Comparison of ENCODE assay signal across 38 cellular contexts in the genomic region with DNA sequence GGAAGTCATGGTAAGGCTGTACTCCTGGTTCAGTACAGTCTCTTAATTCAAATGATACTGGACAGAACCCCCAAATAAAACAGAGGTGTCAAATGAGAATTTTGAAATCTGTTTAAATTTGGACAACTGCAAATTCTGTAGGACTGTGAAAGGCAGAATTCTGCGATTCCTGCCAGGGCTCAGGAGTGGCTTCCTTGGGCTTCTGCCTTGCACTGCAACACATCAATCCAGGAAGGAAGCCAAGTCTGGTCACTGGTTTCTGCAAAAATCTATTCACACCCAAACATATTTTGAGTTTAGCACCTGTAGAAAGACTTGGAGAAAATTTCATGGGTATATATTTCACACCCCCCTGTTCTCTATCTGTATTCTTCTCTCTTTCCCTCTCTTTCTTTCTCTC. TPM values are rescaled to one million over a fixed set of nuclear protein-coding genes. Genes with fewer than 3 reads are reported as not detected.
"Had no signal": no experiment of that assay in that cellular context is flagged by ENCODE, and none has a peak within 500 bp of the region (broad histone marks: within the 10 kb centered on the region; RNA-seq: fewer than 3 reads in every experiment).

No MANE protein-coding gene starts in this region.

- H3K4me3 ChIP-seq: adrenal gland, ascending aorta, body of pancreas, breast epithelium, cardiac muscle cell had no signal

- H3K27me3 ChIP-seq: adrenal gland, ascending aorta, body of pancreas, brain microvascular endothelial cell, breast epithelium, cardiac muscle cell had no signal

- ATAC-seq: activated naive CD4-positive, alpha-beta T cell treated with anti-CD3 and anti-CD28 coated beads, Interleukin-2, amount 50 U/mL, for 72 hours; activated naive CD8-positive, alpha-beta T cell treated with anti-CD3 and anti-CD28 coated beads, Interleukin-2, amount 50 U/mL, for 24 hours; activated T-cell treated with anti-CD3 and anti-CD28 coated beads, Interleukin-2, amount 50 U/mL, for 4 hours; activated T-cell treated with anti-CD3 and anti-CD28 coated beads, Interleukin-2, amount 50 U/mL, for 72 hours; activated T-helper 17 cell treated with anti-CD3 and anti-CD28 coated beads, Interleukin-2, amount 50 U/mL, for 72 hours; body of pancreas had no signal

- H3K36me3 Mint-ChIP-seq: activated naive CD4-positive, alpha-beta T cell treated with anti-CD3 and anti-CD28 coated beads, Interleukin-2, amount 10 ng/mL, durations not matched to agents 7 days and 5 days; activated naive CD4-positive, alpha-beta T cell treated with anti-CD3 and anti-CD28 coated beads, Interleukin-2, amount 50 U/mL, for 24 hours; activated naive CD4-positive, alpha-beta T cell treated with anti-CD3 and anti-CD28 coated beads, Interleukin-2, amount 50 U/mL, for 72 hours; activated naive CD8-positive, alpha-beta T cell; activated naive CD8-positive, alpha-beta T cell treated with anti-CD3 and anti-CD28 coated beads for 36 hours; activated naive CD8-positive, alpha-beta T cell treated with anti-CD3 and anti-CD28 coated beads, Interleukin-2, amount 10 ng/mL, durations not matched to agents 7 days and 5 days; brain had no signal

- H3K27ac ChIP-seq: adrenal gland, ascending aorta, body of pancreas, brain microvascular endothelial cell, breast epithelium, cardiac muscle cell had no signal

- H3K27me3 Mint-ChIP-seq: activated naive CD4-positive, alpha-beta T cell treated with anti-CD3 and anti-CD28 coated beads, Interleukin-2, amount 10 ng/mL, durations not matched to agents 7 days and 5 days had no signal

- H3K9me3 Mint-ChIP-seq: activated naive CD4-positive, alpha-beta T cell treated with anti-CD3 and anti-CD28 coated beads for 36 hours; activated naive CD4-positive, alpha-beta T cell treated with anti-CD3 and anti-CD28 coated beads, Interleukin-2, amount 10 ng/mL, durations not matched to agents 7 days and 5 days; activated naive CD4-positive, alpha-beta T cell treated with anti-CD3 and anti-CD28 coated beads, Interleukin-2, amount 50 U/mL, for 24 hours; activated naive CD4-positive, alpha-beta T cell treated with anti-CD3 and anti-CD28 coated beads, Interleukin-2, amount 50 U/mL, for 72 hours; activated naive CD8-positive, alpha-beta T cell treated with anti-CD3 and anti-CD28 coated beads for 36 hours; activated naive CD8-positive, alpha-beta T cell treated with anti-CD3 and anti-CD28 coated beads, Interleukin-2, amount 10 ng/mL, durations not matched to agents 7 days and 5 days; activated naive CD8-positive, alpha-beta T cell treated with anti-CD3 and anti-CD28 coated beads, Interleukin-2, amount 50 U/mL, for 24 hours; activated T-cell treated with anti-CD3 and anti-CD28 coated beads, Interleukin-2, amount 50 U/mL, for 24 hours; activated T-cell treated with anti-CD3 and anti-CD28 coated beads, Interleukin-2, amount 50 U/mL, for 4 hours; activated T-cell treated with anti-CD3 and anti-CD28 coated beads, Interleukin-2, amount 50 U/mL, for 72 hours; activated T-helper 1 cell treated with anti-CD3 and anti-CD28 coated beads, Interleukin-12 subunit alpha, Interleukin-12 subunit beta, Interleukin-2, Interleukin-4 antibody, amounts not matched to agents 30 ng/mL and 10 ng/mL and 1 ng/mL, durations not matched to agents 14 hours and 24 hours and 36 hours; activated T-helper 17 cell treated with anti-CD3 and anti-CD28 coated beads, Interleukin-2, amount 50 U/mL, for 72 hours; activated T-helper 2 cell treated with anti-CD3 and anti-CD28 coated beads, Interferon-gamma antibody, Interleukin-2, Interleukin-4, amounts not matched to agents 10 μg/mL and 5 μg/mL and 100 μg/mL, durations not matched to agents 14 hours and 24 hours and 36 hours; brain; central memory CD8-positive, alpha-beta T cell had no signal

- H3K4me3 Mint-ChIP-seq: activated naive CD4-positive, alpha-beta T cell treated with anti-CD3 and anti-CD28 coated beads for 36 hours; activated naive CD4-positive, alpha-beta T cell treated with anti-CD3 and anti-CD28 coated beads, Interleukin-2, amount 10 ng/mL, durations not matched to agents 7 days and 5 days; activated naive CD4-positive, alpha-beta T cell treated with anti-CD3 and anti-CD28 coated beads, Interleukin-2, amount 50 U/mL, for 24 hours; activated naive CD8-positive, alpha-beta T cell; activated naive CD8-positive, alpha-beta T cell treated with anti-CD3 and anti-CD28 coated beads for 36 hours; activated naive CD8-positive, alpha-beta T cell treated with anti-CD3 and anti-CD28 coated beads, Interleukin-2, amount 10 ng/mL, durations not matched to agents 7 days and 5 days; activated naive CD8-positive, alpha-beta T cell treated with anti-CD3 and anti-CD28 coated beads, Interleukin-2, amount 50 U/mL, for 24 hours; activated T-cell treated with anti-CD3 and anti-CD28 coated beads, Interleukin-2, amount 50 U/mL, for 24 hours; activated T-cell treated with anti-CD3 and anti-CD28 coated beads, Interleukin-2, amount 50 U/mL, for 4 hours; activated T-cell treated with anti-CD3 and anti-CD28 coated beads, Interleukin-2, amount 50 U/mL, for 72 hours; activated T-helper 1 cell treated with anti-CD3 and anti-CD28 coated beads, Interleukin-12 subunit alpha, Interleukin-12 subunit beta, Interleukin-2, Interleukin-4 antibody, amounts not matched to agents 30 ng/mL and 10 ng/mL and 1 ng/mL, durations not matched to agents 14 hours and 24 hours and 36 hours; activated T-helper 17 cell treated with anti-CD3 and anti-CD28 coated beads, Interleukin-2, amount 50 U/mL, for 72 hours; brain; central memory CD8-positive, alpha-beta T cell had no signal

- H3K36me3 ChIP-seq: adrenal gland, ascending aorta, brain microvascular endothelial cell, breast epithelium, cardiac muscle cell had no signal

- H3K4me1 ChIP-seq: adrenal gland, body of pancreas, breast epithelium had no signal

- H3K27ac Mint-ChIP-seq: activated naive CD4-positive, alpha-beta T cell treated with anti-CD3 and anti-CD28 coated beads for 36 hours; activated naive CD4-positive, alpha-beta T cell treated with anti-CD3 and anti-CD28 coated beads, Interleukin-2, amount 10 ng/mL, durations not matched to agents 7 days and 5 days; activated naive CD4-positive, alpha-beta T cell treated with anti-CD3 and anti-CD28 coated beads, Interleukin-2, amount 50 U/mL, for 24 hours; activated naive CD4-positive, alpha-beta T cell treated with anti-CD3 and anti-CD28 coated beads, Interleukin-2, amount 50 U/mL, for 72 hours; activated naive CD8-positive, alpha-beta T cell; activated naive CD8-positive, alpha-beta T cell treated with anti-CD3 and anti-CD28 coated beads for 36 hours; activated naive CD8-positive, alpha-beta T cell treated with anti-CD3 and anti-CD28 coated beads, Interleukin-2, amount 10 ng/mL, durations not matched to agents 7 days and 5 days; activated naive CD8-positive, alpha-beta T cell treated with anti-CD3 and anti-CD28 coated beads, Interleukin-2, amount 50 U/mL, for 24 hours; activated T-cell treated with anti-CD3 and anti-CD28 coated beads, Interleukin-2, amount 50 U/mL, for 24 hours; activated T-cell treated with anti-CD3 and anti-CD28 coated beads, Interleukin-2, amount 50 U/mL, for 72 hours; activated T-helper 1 cell treated with anti-CD3 and anti-CD28 coated beads, Interleukin-12 subunit alpha, Interleukin-12 subunit beta, Interleukin-2, Interleukin-4 antibody, amounts not matched to agents 30 ng/mL and 10 ng/mL and 1 ng/mL, durations not matched to agents 14 hours and 24 hours and 36 hours; activated T-helper 17 cell treated with anti-CD3 and anti-CD28 coated beads, Interleukin-2, amount 50 U/mL, for 72 hours; activated T-helper 2 cell treated with anti-CD3 and anti-CD28 coated beads, Interferon-gamma antibody, Interleukin-2, Interleukin-4, amounts not matched to agents 10 μg/mL and 5 μg/mL and 100 μg/mL, durations not matched to agents 14 hours and 24 hours and 36 hours; brain had no signal

- H3K4me1 Mint-ChIP-seq: activated naive CD4-positive, alpha-beta T cell treated with anti-CD3 and anti-CD28 coated beads, Interleukin-2, amount 10 ng/mL, durations not matched to agents 7 days and 5 days; activated naive CD4-positive, alpha-beta T cell treated with anti-CD3 and anti-CD28 coated beads, Interleukin-2, amount 50 U/mL, for 24 hours; activated naive CD8-positive, alpha-beta T cell treated with anti-CD3 and anti-CD28 coated beads for 36 hours; activated naive CD8-positive, alpha-beta T cell treated with anti-CD3 and anti-CD28 coated beads, Interleukin-2, amount 10 ng/mL, durations not matched to agents 7 days and 5 days; activated naive CD8-positive, alpha-beta T cell treated with anti-CD3 and anti-CD28 coated beads, Interleukin-2, amount 50 U/mL, for 24 hours; activated T-helper 17 cell treated with anti-CD3 and anti-CD28 coated beads, Interleukin-2, amount 50 U/mL, for 72 hours; brain; central memory CD8-positive, alpha-beta T cell had no signal

- DNase-seq: activated effector memory CD4-positive, alpha-beta T cell treated with anti-CD3 and anti-CD28 coated beads, Interleukin-2, amount 50 U/mL, for 16 hours; activated effector memory CD4-positive, alpha-beta T cell treated with Interleukin-2 at 50 U/mL for 16 hours; activated gamma-delta T cell; activated gamma-delta T cell treated with Interleukin-2 at 50 U/mL for 16 hours; activated naive CD4-positive, alpha-beta T cell; activated naive CD4-positive, alpha-beta T cell treated with anti-CD3 and anti-CD28 coated beads for 36 hours; activated naive CD4-positive, alpha-beta T cell treated with anti-CD3 and anti-CD28 coated beads, Interleukin-2, amount 10 ng/mL, durations not matched to agents 7 days and 5 days; activated naive CD4-positive, alpha-beta T cell treated with anti-CD3 and anti-CD28 coated beads, Interleukin-2, amount 50 U/mL, for 16 hours; activated naive CD4-positive, alpha-beta T cell treated with Interleukin-2 at 50 U/mL for 16 hours; activated naive CD8-positive, alpha-beta T cell treated with anti-CD3 and anti-CD28 coated beads for 36 hours; activated naive CD8-positive, alpha-beta T cell treated with anti-CD3 and anti-CD28 coated beads, Interleukin-2, amount 10 ng/mL, durations not matched to agents 7 days and 5 days; activated naive CD8-positive, alpha-beta T cell treated with anti-CD3 and anti-CD28 coated beads, Interleukin-2, amount 50 U/mL, for 24 hours; activated T-cell treated with anti-CD3 and anti-CD28 coated beads, Interleukin-2, amount 50 U/mL, for 1 hour; activated T-cell treated with anti-CD3 and anti-CD28 coated beads, Interleukin-2, amount 50 U/mL, for 24 hours; activated T-cell treated with anti-CD3 and anti-CD28 coated beads, Interleukin-2, amount 50 U/mL, for 4 hours; activated T-cell treated with anti-CD3 and anti-CD28 coated beads, Interleukin-2, amount 50 U/mL, for 48 hours; activated T-cell treated with anti-CD3 and anti-CD28 coated beads, Interleukin-2, amount 50 U/mL, for 72 hours; adrenal gland; amniotic stem cell; amygdala; aorta; body of pancreas; brain microvascular endothelial cell; caudate nucleus; central memory CD4-positive, alpha-beta T cell; cerebellar nuclear complex had no signal

- H3K9me3 ChIP-seq: adrenal gland, ascending aorta, body of pancreas, breast epithelium had no signal

- FAIRE-seq: bronchial epithelial cell had no signal

RNA-seq across cellular contexts. Expression of gene FST, which starts 37.5 kb away (rescaled TPM):
- total RNA-seq: activated T-helper 17 cell treated with anti-CD3 and anti-CD28 coated beads, Interleukin-2, amount 50 U/mL, for 72 hours; activated T-helper 2 cell treated with anti-CD3 and anti-CD28 coated beads, Interferon-gamma antibody, Interleukin-2, Interleukin-4, amounts not matched to agents 10 μg/mL and 5 μg/mL and 100 μg/mL, durations not matched to agents 14 hours and 24 hours and 36 hours had no signal
